In genomic region chr4:139889194-139889762, GRCh38 we compare ENCODE assay signal across 24 cellular contexts.
DNase-seq lines count a peak whose midpoint lies in the region; ATAC-seq, FAIRE-seq and TF ChIP-seq lines count a peak whose summit lies in the region.
"Had no signal": no experiment of that assay in that cellular context is flagged by ENCODE, and none has a peak within 500 bp of the region (broad histone marks: within the 10 kb centered on the region; RNA-seq: fewer than 3 reads in every experiment).

No MANE protein-coding gene starts in this region.

- no peaks in the 10 kb centered on the region for H3K27me3 ChIP-seq in bronchial epithelial cell (ENCODE audit: control insufficient read depth, insufficient read depth, low read length)

- no peak overlapping the region for H3K4me3 ChIP-seq in bronchial epithelial cell (ENCODE audit: low read depth, low read length)
- H3K4me3 ChIP-seq: HAP-1, lung had no signal

- DNase-seq in activated naive CD8-positive, alpha-beta T cell treated with anti-CD3 and anti-CD28 coated beads, Interleukin-2, amount 50 U/mL, for 24 hours, result no peak
- DNase-seq in activated naive CD8-positive, alpha-beta T cell treated with anti-CD3 and anti-CD28 coated beads for 36 hours, result no peak
- DNase-seq in bronchial epithelial cell (ENCODE audit: low read depth), result peak; percentile 94
- peak; percentile 60 for DNase-seq in left kidney (ENCODE audit: low read depth, low spot score)
- DNase-seq in cerebellum (ENCODE audit: low spot score), result no peak
- no peak for DNase-seq in cortex of kidney (lab: John Stamatoyannopoulos, UW)
- DNase-seq in H4 (ENCODE audit: low spot score), result no peak
- DNase-seq: activated CD4-positive, alpha-beta T cell treated with anti-CD3 and anti-CD28 coated beads for 1 hour; Caco-2; central memory CD4-positive, alpha-beta T cell; effector memory CD8-positive, alpha-beta T cell; Kasumi-1; naive thymus-derived CD4-positive, alpha-beta T cell; NCI-H1417; NCI-H2227 treated with DMSO at 0.1 percent for 48 hours; SIG-M5; stimulated activated CD4-positive, alpha-beta T cell treated with anti-CD3 and anti-CD28 coated beads, Interleukin-15, amount 100 ng/mL, for 24 hours; T-helper 2 cell had no signal

- FAIRE-seq in bronchial epithelial cell (lab: Jason Lieb, UNC), result no peak
- FAIRE-seq: frontal cortex, G401.6, GM12891 had no signal

- peak; percentile 54 for ATAC-seq in activated naive CD8-positive, alpha-beta T cell treated with anti-CD3 and anti-CD28 coated beads, Interleukin-2, amount 50 U/mL, for 24 hours
- ATAC-seq in HG03139 (IDR thresholded peaks at IDR 0.05; ENCODE audit: unreplicated experiment), result no peak
- ATAC-seq: effector memory CD8-positive, alpha-beta T cell; naive thymus-derived CD4-positive, alpha-beta T cell had no signal

- no peaks in the 10 kb centered on the region for H3K27me3 Mint-ChIP-seq in activated naive CD8-positive, alpha-beta T cell treated with anti-CD3 and anti-CD28 coated beads, Interleukin-2, amount 50 U/mL, for 24 hours
- H3K27me3 Mint-ChIP-seq in activated naive CD8-positive, alpha-beta T cell treated with anti-CD3 and anti-CD28 coated beads for 36 hours, result no peaks in the 10 kb centered on the region
- H3K27me3 Mint-ChIP-seq: naive thymus-derived CD4-positive, alpha-beta T cell had no signal

- no peaks in the 10 kb centered on the region for H3K36me3 ChIP-seq in bronchial epithelial cell (ENCODE audit: control insufficient read depth, insufficient read depth, low read length)
- H3K36me3 ChIP-seq: HAP-1 had no signal

- H3K4me3 Mint-ChIP-seq in activated naive CD8-positive, alpha-beta T cell treated with anti-CD3 and anti-CD28 coated beads, Interleukin-2, amount 50 U/mL, for 24 hours, result no peak overlapping the region
- H3K4me3 Mint-ChIP-seq in activated naive CD8-positive, alpha-beta T cell treated with anti-CD3 and anti-CD28 coated beads for 36 hours, result no peak overlapping the region
- H3K4me3 Mint-ChIP-seq: effector memory CD8-positive, alpha-beta T cell; naive thymus-derived CD4-positive, alpha-beta T cell had no signal

- H3K4me1 Mint-ChIP-seq in activated naive CD8-positive, alpha-beta T cell treated with anti-CD3 and anti-CD28 coated beads, Interleukin-2, amount 50 U/mL, for 24 hours, result peaks cover 4% of the 10 kb centered on the region
- H3K4me1 Mint-ChIP-seq in activated naive CD8-positive, alpha-beta T cell treated with anti-CD3 and anti-CD28 coated beads for 36 hours, result no peaks in the 10 kb centered on the region

- no peaks in the 10 kb centered on the region for H3K9me3 Mint-ChIP-seq in activated naive CD8-positive, alpha-beta T cell treated with anti-CD3 and anti-CD28 coated beads, Interleukin-2, amount 50 U/mL, for 24 hours
- no peaks in the 10 kb centered on the region for H3K9me3 Mint-ChIP-seq in activated naive CD8-positive, alpha-beta T cell treated with anti-CD3 and anti-CD28 coated beads for 36 hours
- H3K9me3 Mint-ChIP-seq: effector memory CD8-positive, alpha-beta T cell had no signal

- peaks cover 2% of the 10 kb centered on the region for H3K36me3 Mint-ChIP-seq in activated naive CD8-positive, alpha-beta T cell treated with anti-CD3 and anti-CD28 coated beads, Interleukin-2, amount 50 U/mL, for 24 hours (ENCODE audit: low read depth)
- H3K36me3 Mint-ChIP-seq in activated naive CD8-positive, alpha-beta T cell treated with anti-CD3 and anti-CD28 coated beads for 36 hours, result no peaks in the 10 kb centered on the region

- H3K27ac Mint-ChIP-seq in activated naive CD8-positive, alpha-beta T cell treated with anti-CD3 and anti-CD28 coated beads, Interleukin-2, amount 50 U/mL, for 24 hours, result no peak overlapping the region
- no peak overlapping the region for H3K27ac Mint-ChIP-seq in activated naive CD8-positive, alpha-beta T cell treated with anti-CD3 and anti-CD28 coated beads for 36 hours
- H3K27ac Mint-ChIP-seq: effector memory CD8-positive, alpha-beta T cell; naive thymus-derived CD4-positive, alpha-beta T cell had no signal

- no peak for TF ChIP-seq CTCF in bronchial epithelial cell (IDR thresholded peaks at IDR 0.05; ENCODE audit: insufficient read depth, low read length, severe bottlenecking)

Comparison
In these comparisons a context has a peak if more than half of its experiments do, and no peak if none do; other contexts are left out.
1. DNase-seq: peak in bronchial epithelial cell (single experiment) and left kidney (single experiment); none in activated naive CD8-positive, alpha-beta T cell treated with anti-CD3 and anti-CD28 coated beads, Interleukin-2, amount 50 U/mL, for 24 hours (single experiment), activated naive CD8-positive, alpha-beta T cell treated with anti-CD3 and anti-CD28 coated beads for 36 hours (single experiment), cerebellum (single experiment), cortex of kidney (single experiment) and H4 (single experiment).